In the genomic region with DNA sequence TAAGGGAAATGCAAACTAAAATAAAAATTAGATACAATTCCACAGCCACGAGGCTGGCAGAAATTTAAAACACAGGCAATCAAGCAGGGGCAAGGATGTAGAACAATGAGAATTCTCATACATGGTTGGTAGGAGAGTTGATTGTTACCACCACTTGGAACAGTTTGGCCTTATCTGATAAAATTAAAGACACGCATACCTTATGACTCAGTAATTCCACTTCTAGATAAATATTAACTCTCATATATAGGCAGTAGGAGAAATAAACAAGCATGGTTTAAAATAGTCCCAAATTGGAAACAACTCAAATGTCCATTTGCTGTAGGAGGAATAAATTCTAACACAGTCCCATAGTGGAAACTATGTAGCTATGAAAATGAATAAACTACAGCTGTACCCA, we compare ENCODE assay signal across 15 cellular contexts. TPM values are rescaled to one million over a fixed set of nuclear protein-coding genes. Genes with fewer than 3 reads are reported as not detected.
DNase-seq lines count a peak whose midpoint lies in the region; ATAC-seq and TF ChIP-seq lines count a peak whose summit lies in the region.
"Had no signal": no experiment of that assay in that cellular context is flagged by ENCODE, and none has a peak within 500 bp of the region (broad histone marks: within the 10 kb centered on the region; RNA-seq: fewer than 3 reads in every experiment).

No MANE protein-coding gene starts in this region.

- CTCF ChIA-PET in activated CD4-positive, alpha-beta T cell treated with anti-CD3 and anti-CD28 coated beads, Interleukin-2, amount 10 ng/mL, durations not matched to agents 7 days and 5 days (lab: Charles Lee) = interaction anchor here (0.5 to 1.7 kb wide), 2 partner anchors 73 to 138 kb away, joined by 3 to 6 read pairs; no protein-coding TSS in a partner anchor

- H3K4me1 ChIP-seq in mucosa of stomach (ENCODE audit: control insufficient read depth, insufficient read depth, low read length) (peaks cover 59% of the 10 kb centered on the region), Peyer's patch (peaks cover 0 to 59% (median 6%) of the 10 kb centered on the region in 4 donors)
- H3K4me1 ChIP-seq: parathyroid adenoma had no signal

- DNase-seq in Caki2 (ENCODE audit: low read depth) (peak; percentile 64), RPMI7951 (ENCODE audit: low read depth) (peak; percentile 55), Peyer's patch (no peak)
- DNase-seq in activated CD4-positive, alpha-beta T cell treated with anti-CD3 and anti-CD28 coated beads, Interleukin-2, amount 10 ng/mL, durations not matched to agents 7 days and 5 days = no peak
- DNase-seq: activated CD4-positive, alpha-beta T cell treated with anti-CD3 and anti-CD28 coated beads, Interleukin-2, amount 10 ng/mL, durations not matched to agents 24 days and 14 days; DND-41; NCI-H2227 treated with DMSO at 0.1 percent for 48 hours; stimulated activated CD4-positive, alpha-beta T cell treated with anti-CD3 and anti-CD28 coated beads, Interleukin-1b, Interleukin-23, amount 100 ng/mL, for 48 hours had no signal

- ATAC-seq in HG02759 (IDR thresholded peaks at IDR 0.05; ENCODE audit: unreplicated experiment) = no peak
- ATAC-seq in HG03175 (IDR thresholded peaks at IDR 0.05; ENCODE audit: unreplicated experiment) = no peak

- H3K36me3 ChIP-seq in mucosa of stomach (ENCODE audit: control insufficient read depth, insufficient read depth, low read length) (no peaks in the 10 kb centered on the region), Peyer's patch (no peaks in the 10 kb centered on the region)

- H3K27me3 Mint-ChIP-seq in dendritic cell treated with granulocyte-macrophage colony-stimulating factor and Interleukin-4, amounts not matched to agents 40 ng/mL and 50 ng/mL, for 4 days = no peaks in the 10 kb centered on the region
- peaks cover 8% of the 10 kb centered on the region for H3K27me3 Mint-ChIP-seq in activated CD4-positive, alpha-beta T cell treated with anti-CD3 and anti-CD28 coated beads, Interleukin-2, amount 10 ng/mL, durations not matched to agents 7 days and 5 days
- H3K27me3 Mint-ChIP-seq: B cell had no signal

- H3K36me3 Mint-ChIP-seq in dendritic cell treated with granulocyte-macrophage colony-stimulating factor and Interleukin-4, amounts not matched to agents 40 ng/mL and 50 ng/mL, for 4 days (ENCODE audit: low read depth) = no peaks in the 10 kb centered on the region
- no peaks in the 10 kb centered on the region for H3K36me3 Mint-ChIP-seq in activated CD4-positive, alpha-beta T cell treated with anti-CD3 and anti-CD28 coated beads, Interleukin-2, amount 10 ng/mL, durations not matched to agents 7 days and 5 days (ENCODE audit: low read depth)

- intact Hi-C loops in dendritic cell treated with granulocyte-macrophage colony-stimulating factor and Interleukin-4, amounts not matched to agents 40 ng/mL and 50 ng/mL, for 4 days (cut with micrococcal nuclease) = loop anchor here (10.0 kb wide), 1 partner anchor 177 kb away; no protein-coding TSS in a partner anchor

- H3K27ac Mint-ChIP-seq in dendritic cell treated with granulocyte-macrophage colony-stimulating factor and Interleukin-4, amounts not matched to agents 40 ng/mL and 50 ng/mL, for 4 days = peak overlapping the region; percentile 66
- no peak overlapping the region for H3K27ac Mint-ChIP-seq in activated CD4-positive, alpha-beta T cell treated with anti-CD3 and anti-CD28 coated beads, Interleukin-2, amount 10 ng/mL, durations not matched to agents 7 days and 5 days
- H3K27ac Mint-ChIP-seq: activated CD4-positive, alpha-beta T cell treated with anti-CD3 and anti-CD28 coated beads, Interleukin-2, amount 10 ng/mL, durations not matched to agents 24 days and 14 days; B cell; T-helper 1 cell treated with Interleukin-12 subunit alpha and Interleukin-12 subunit beta and Interleukin-4 antibody, amounts not matched to agents 30 μg/mL and 1 μg/mL, for 36 hours had no signal

- peaks cover 7% of the 10 kb centered on the region for H3K9me3 Mint-ChIP-seq in dendritic cell treated with granulocyte-macrophage colony-stimulating factor and Interleukin-4, amounts not matched to agents 40 ng/mL and 50 ng/mL, for 4 days
- H3K9me3 Mint-ChIP-seq in activated CD4-positive, alpha-beta T cell treated with anti-CD3 and anti-CD28 coated beads, Interleukin-2, amount 10 ng/mL, durations not matched to agents 7 days and 5 days = peaks cover 2% of the 10 kb centered on the region
- H3K9me3 Mint-ChIP-seq: activated CD4-positive, alpha-beta T cell treated with anti-CD3 and anti-CD28 coated beads, Interleukin-2, amount 10 ng/mL, durations not matched to agents 24 days and 14 days; T-helper 1 cell treated with Interleukin-12 subunit alpha and Interleukin-12 subunit beta and Interleukin-4 antibody, amounts not matched to agents 30 μg/mL and 1 μg/mL, for 36 hours had no signal

- in situ Hi-C loops in Caki2 (cut with HindIII; ENCODE audit: low pct_unique_long_range_greater_than_20kb, low sequenced_read_pairs) = no loop called here

- peak overlapping the region; percentile 65 for H3K9ac ChIP-seq in mucosa of stomach (ENCODE audit: low read length)
- H3K9ac ChIP-seq: parathyroid adenoma had no signal

- H3K27ac ChIP-seq in Peyer's patch = peak overlapping the region in 2 of 4 donors; percentile 30 to 62
- H3K27ac ChIP-seq: parathyroid adenoma had no signal

- TF ChIP-seq POLR2A in Peyer's patch (IDR thresholded peaks at IDR 0.05) = no peak

- TF ChIP-seq CTCF in Peyer's patch (IDR thresholded peaks at IDR 0.05) = no peak

- H3K4me3 Mint-ChIP-seq in dendritic cell treated with granulocyte-macrophage colony-stimulating factor and Interleukin-4, amounts not matched to agents 40 ng/mL and 50 ng/mL, for 4 days = no peak overlapping the region
- H3K4me3 Mint-ChIP-seq in activated CD4-positive, alpha-beta T cell treated with anti-CD3 and anti-CD28 coated beads, Interleukin-2, amount 10 ng/mL, durations not matched to agents 7 days and 5 days = no peak overlapping the region
- H3K4me3 Mint-ChIP-seq: activated CD4-positive, alpha-beta T cell treated with anti-CD3 and anti-CD28 coated beads, Interleukin-2, amount 10 ng/mL, durations not matched to agents 24 days and 14 days; B cell; T-helper 1 cell treated with Interleukin-12 subunit alpha and Interleukin-12 subunit beta and Interleukin-4 antibody, amounts not matched to agents 30 μg/mL and 1 μg/mL, for 36 hours had no signal

- POLR2A ChIA-PET in activated CD4-positive, alpha-beta T cell treated with anti-CD3 and anti-CD28 coated beads, Interleukin-2, amount 10 ng/mL, durations not matched to agents 7 days and 5 days (lab: Charles Lee) = no interaction called here

- H3K4me3 ChIP-seq in mucosa of stomach (ENCODE audit: low read length) = no peak overlapping the region
- H3K4me3 ChIP-seq in Peyer's patch = no peak overlapping the region

- peaks cover 44% of the 10 kb centered on the region for H3K4me1 Mint-ChIP-seq in dendritic cell treated with granulocyte-macrophage colony-stimulating factor and Interleukin-4, amounts not matched to agents 40 ng/mL and 50 ng/mL, for 4 days (ENCODE audit: low read depth)
- H3K4me1 Mint-ChIP-seq in activated CD4-positive, alpha-beta T cell treated with anti-CD3 and anti-CD28 coated beads, Interleukin-2, amount 10 ng/mL, durations not matched to agents 7 days and 5 days = peaks cover 8% of the 10 kb centered on the region

- H3K9me3 ChIP-seq in mucosa of stomach (ENCODE audit: control insufficient read depth, low read length) = no peaks in the 10 kb centered on the region
- no peaks in the 10 kb centered on the region for H3K9me3 ChIP-seq in Peyer's patch

- no peaks in the 10 kb centered on the region for H3K27me3 ChIP-seq in mucosa of stomach (ENCODE audit: control insufficient read depth, insufficient read depth, low read length)
- no peaks in the 10 kb centered on the region for H3K27me3 ChIP-seq in Peyer's patch

RNA-seq across cellular contexts. Expression of a gene that starts 42.3 kb away (rescaled TPM):
- 41.2 and 53.3 TPM in 2 replicates for total RNA-seq in Caki2 (2014; rRNA removed; shearing (Covaris generic); ENCODE audit: low replicate concordance)
- total RNA-seq in RPMI7951 (2014; rRNA removed; shearing (Covaris generic)) = 28.2 and 39.3 TPM in 2 replicates
- 10 to 100 TPM; 67.8 to 86.1 (median 76.9) TPM for total RNA-seq in Peyer's patch
- total RNA-seq in activated CD4-positive, alpha-beta T cell treated with anti-CD3 and anti-CD28 coated beads, Interleukin-2, amount 10 ng/mL, durations not matched to agents 7 days and 5 days = 10 to 100 TPM; 62.7 to 70.8 TPM

Comparison
In these comparisons a context has a peak if more than half of its experiments do, and no peak if none do; other contexts are left out.
1. DNase-seq: peak in Caki2 (single experiment) and RPMI7951 (single experiment); none in Peyer's patch (0 of 3) and activated CD4-positive, alpha-beta T cell treated with anti-CD3 and anti-CD28 coated beads, Interleukin-2, amount 10 ng/mL, durations not matched to agents 7 days and 5 days (single experiment).